30 cellular contexts compared by ENCODE assay signal in the genomic region with DNA sequence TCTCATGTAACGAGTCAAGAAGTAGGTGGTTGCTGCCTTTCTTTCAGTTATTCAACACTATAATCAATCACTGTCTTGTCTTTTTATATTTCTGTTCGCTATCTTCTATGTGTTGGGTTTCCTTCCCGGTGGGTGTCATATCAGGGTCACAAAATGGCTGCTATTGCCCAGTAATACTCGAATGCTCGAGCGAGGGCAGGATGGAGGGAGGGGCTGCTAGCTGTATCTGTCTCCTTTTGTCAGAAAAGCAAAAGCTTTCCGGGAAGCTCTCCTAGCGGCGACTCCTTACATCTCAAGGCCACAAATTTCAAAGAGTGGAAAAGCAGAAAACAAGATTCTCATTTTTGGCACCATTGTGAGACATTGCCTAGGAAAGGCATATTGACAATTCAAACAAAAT. TPM values are rescaled to one million over a fixed set of nuclear protein-coding genes. Genes with fewer than 3 reads are reported as not detected.
"Had no signal": no experiment of that assay in that cellular context is flagged by ENCODE, and none has a peak within 500 bp of the region (broad histone marks: within the 10 kb centered on the region; RNA-seq: fewer than 3 reads in every experiment).

No MANE protein-coding gene starts in this region.

- H3K27me3 ChIP-seq: ascending aorta, breast epithelium, cardiac muscle cell, colonic mucosa, esophagus squamous epithelium, gastroesophageal sphincter, heart right ventricle had no signal

- H3K36me3 Mint-ChIP-seq: activated naive CD4-positive, alpha-beta T cell treated with anti-CD3 and anti-CD28 coated beads, Interleukin-2, amount 10 ng/mL, durations not matched to agents 7 days and 5 days; activated naive CD4-positive, alpha-beta T cell treated with anti-CD3 and anti-CD28 coated beads, Interleukin-2, amount 50 U/mL, for 72 hours; activated naive CD8-positive, alpha-beta T cell treated with anti-CD3 and anti-CD28 coated beads, Interleukin-2, amount 10 ng/mL, durations not matched to agents 7 days and 5 days; brain had no signal

- H3K9me3 Mint-ChIP-seq: activated CD8-positive, alpha-beta T cell treated with anti-CD3 and anti-CD28 coated beads for 36 hours; activated naive CD4-positive, alpha-beta T cell treated with anti-CD3 and anti-CD28 coated beads, Interleukin-2, amount 10 ng/mL, durations not matched to agents 7 days and 5 days; activated naive CD4-positive, alpha-beta T cell treated with anti-CD3 and anti-CD28 coated beads, Interleukin-2, amount 50 U/mL, for 72 hours; activated naive CD8-positive, alpha-beta T cell treated with anti-CD3 and anti-CD28 coated beads, Interleukin-2, amount 10 ng/mL, durations not matched to agents 7 days and 5 days; activated T-cell treated with anti-CD3 and anti-CD28 coated beads, Interleukin-2, amount 50 U/mL, for 4 hours; activated T-helper 17 cell treated with anti-CD3 and anti-CD28 coated beads, Interleukin-2, amount 50 U/mL, for 72 hours; brain; T-helper 2 cell treated with Interferon-gamma antibody and Interleukin-4, amounts not matched to agents 5 μg/mL and 100 μg/mL, for 36 hours had no signal

- H3K4me1 ChIP-seq: ascending aorta, breast epithelium, colonic mucosa, gastroesophageal sphincter had no signal

- ATAC-seq: activated CD8-positive, alpha-beta T cell treated with anti-CD3 and anti-CD28 coated beads for 36 hours; activated naive CD4-positive, alpha-beta T cell treated with anti-CD3 and anti-CD28 coated beads, Interleukin-2, amount 50 U/mL, for 72 hours; activated T-cell treated with anti-CD3 and anti-CD28 coated beads, Interleukin-2, amount 50 U/mL, for 4 hours; activated T-helper 17 cell treated with anti-CD3 and anti-CD28 coated beads, Interleukin-2, amount 50 U/mL, for 72 hours; gastroesophageal sphincter; heart right ventricle; T-helper 17 cell had no signal

- H3K9me3 ChIP-seq: ascending aorta, breast epithelium, colonic mucosa, esophagus squamous epithelium, gastroesophageal sphincter, heart right ventricle had no signal

- H3K4me3 Mint-ChIP-seq: activated CD8-positive, alpha-beta T cell treated with anti-CD3 and anti-CD28 coated beads for 36 hours; activated naive CD4-positive, alpha-beta T cell treated with anti-CD3 and anti-CD28 coated beads, Interleukin-2, amount 10 ng/mL, durations not matched to agents 7 days and 5 days; activated naive CD8-positive, alpha-beta T cell treated with anti-CD3 and anti-CD28 coated beads, Interleukin-2, amount 10 ng/mL, durations not matched to agents 7 days and 5 days; activated T-cell treated with anti-CD3 and anti-CD28 coated beads, Interleukin-2, amount 50 U/mL, for 4 hours; activated T-helper 17 cell treated with anti-CD3 and anti-CD28 coated beads, Interleukin-2, amount 50 U/mL, for 72 hours; brain; T-helper 17 cell; T-helper 2 cell treated with Interferon-gamma antibody and Interleukin-4, amounts not matched to agents 5 μg/mL and 100 μg/mL, for 36 hours had no signal

- H3K27me3 Mint-ChIP-seq: activated CD8-positive, alpha-beta T cell treated with anti-CD3 and anti-CD28 coated beads for 36 hours; activated naive CD4-positive, alpha-beta T cell treated with anti-CD3 and anti-CD28 coated beads, Interleukin-2, amount 10 ng/mL, durations not matched to agents 7 days and 5 days; activated naive CD8-positive, alpha-beta T cell treated with anti-CD3 and anti-CD28 coated beads, Interleukin-2, amount 10 ng/mL, durations not matched to agents 7 days and 5 days; activated T-helper 17 cell treated with anti-CD3 and anti-CD28 coated beads, Interleukin-2, amount 50 U/mL, for 72 hours; brain; T-helper 17 cell had no signal

- H3K36me3 ChIP-seq: ascending aorta, breast epithelium, cardiac muscle cell, colonic mucosa, esophagus squamous epithelium, gastroesophageal sphincter, heart right ventricle had no signal

- DNase-seq: activated CD4-positive, alpha-beta T cell treated with anti-CD3 and anti-CD28 coated beads for 1 hour; activated CD4-positive, alpha-beta T cell treated with anti-CD3 and anti-CD28 coated beads for 4 hours; activated CD4-positive, alpha-beta T cell treated with anti-CD3 and anti-CD28 coated beads, Interleukin-2, amount 50 U/mL, for 1 hour; activated CD4-positive, alpha-beta T cell treated with anti-CD3 and anti-CD28 coated beads, Interleukin-2, amount 50 U/mL, for 48 hours; activated CD8-positive, alpha-beta memory T cell treated with anti-CD3 and anti-CD28 coated beads for 24 hours; activated CD8-positive, alpha-beta T cell treated with anti-CD3 and anti-CD28 coated beads for 36 hours; activated gamma-delta T cell; activated naive CD4-positive, alpha-beta T cell; activated naive CD4-positive, alpha-beta T cell treated with anti-CD3 and anti-CD28 coated beads, Interleukin-2, amount 10 ng/mL, durations not matched to agents 7 days and 5 days; activated naive CD8-positive, alpha-beta T cell treated with anti-CD3 and anti-CD28 coated beads, Interleukin-2, amount 10 ng/mL, durations not matched to agents 7 days and 5 days; activated T-cell treated with anti-CD3 and anti-CD28 coated beads, Interleukin-2, amount 50 U/mL, for 4 hours; central memory CD4-positive, alpha-beta T cell; cerebellar nuclear complex; colonic mucosa; effector CD8-positive, alpha-beta T cell; esophagus squamous epithelium; foreskin melanocyte; heart right ventricle; T-helper 1 cell; T-helper 17 cell; T1000 had no signal

- H3K27ac ChIP-seq: ascending aorta, breast epithelium, cardiac muscle cell, colonic mucosa, epithelial cell of prostate, esophagus squamous epithelium, gastroesophageal sphincter, heart right ventricle had no signal

- H3K27ac Mint-ChIP-seq: activated CD8-positive, alpha-beta T cell treated with anti-CD3 and anti-CD28 coated beads for 36 hours; activated naive CD4-positive, alpha-beta T cell treated with anti-CD3 and anti-CD28 coated beads, Interleukin-2, amount 10 ng/mL, durations not matched to agents 7 days and 5 days; activated naive CD4-positive, alpha-beta T cell treated with anti-CD3 and anti-CD28 coated beads, Interleukin-2, amount 50 U/mL, for 72 hours; activated naive CD8-positive, alpha-beta T cell treated with anti-CD3 and anti-CD28 coated beads, Interleukin-2, amount 10 ng/mL, durations not matched to agents 7 days and 5 days; activated T-helper 17 cell treated with anti-CD3 and anti-CD28 coated beads, Interleukin-2, amount 50 U/mL, for 72 hours; brain; T-helper 17 cell; T-helper 2 cell treated with Interferon-gamma antibody and Interleukin-4, amounts not matched to agents 5 μg/mL and 100 μg/mL, for 36 hours had no signal

- H3K4me1 Mint-ChIP-seq: activated naive CD4-positive, alpha-beta T cell treated with anti-CD3 and anti-CD28 coated beads, Interleukin-2, amount 10 ng/mL, durations not matched to agents 7 days and 5 days; activated naive CD8-positive, alpha-beta T cell treated with anti-CD3 and anti-CD28 coated beads, Interleukin-2, amount 10 ng/mL, durations not matched to agents 7 days and 5 days; activated T-helper 17 cell treated with anti-CD3 and anti-CD28 coated beads, Interleukin-2, amount 50 U/mL, for 72 hours; T-helper 17 cell had no signal

- H3K4me3 ChIP-seq: ascending aorta, breast epithelium, cardiac muscle cell, colonic mucosa, esophagus squamous epithelium, gastroesophageal sphincter, heart right ventricle had no signal

RNA-seq across cellular contexts. Expression of gene GALNT3, which starts 16.4 kb away (rescaled TPM):
- polyA plus RNA-seq: cardiac muscle cell had no signal
